1 cellular context compared by ENCODE assay signal in the genomic region with DNA sequence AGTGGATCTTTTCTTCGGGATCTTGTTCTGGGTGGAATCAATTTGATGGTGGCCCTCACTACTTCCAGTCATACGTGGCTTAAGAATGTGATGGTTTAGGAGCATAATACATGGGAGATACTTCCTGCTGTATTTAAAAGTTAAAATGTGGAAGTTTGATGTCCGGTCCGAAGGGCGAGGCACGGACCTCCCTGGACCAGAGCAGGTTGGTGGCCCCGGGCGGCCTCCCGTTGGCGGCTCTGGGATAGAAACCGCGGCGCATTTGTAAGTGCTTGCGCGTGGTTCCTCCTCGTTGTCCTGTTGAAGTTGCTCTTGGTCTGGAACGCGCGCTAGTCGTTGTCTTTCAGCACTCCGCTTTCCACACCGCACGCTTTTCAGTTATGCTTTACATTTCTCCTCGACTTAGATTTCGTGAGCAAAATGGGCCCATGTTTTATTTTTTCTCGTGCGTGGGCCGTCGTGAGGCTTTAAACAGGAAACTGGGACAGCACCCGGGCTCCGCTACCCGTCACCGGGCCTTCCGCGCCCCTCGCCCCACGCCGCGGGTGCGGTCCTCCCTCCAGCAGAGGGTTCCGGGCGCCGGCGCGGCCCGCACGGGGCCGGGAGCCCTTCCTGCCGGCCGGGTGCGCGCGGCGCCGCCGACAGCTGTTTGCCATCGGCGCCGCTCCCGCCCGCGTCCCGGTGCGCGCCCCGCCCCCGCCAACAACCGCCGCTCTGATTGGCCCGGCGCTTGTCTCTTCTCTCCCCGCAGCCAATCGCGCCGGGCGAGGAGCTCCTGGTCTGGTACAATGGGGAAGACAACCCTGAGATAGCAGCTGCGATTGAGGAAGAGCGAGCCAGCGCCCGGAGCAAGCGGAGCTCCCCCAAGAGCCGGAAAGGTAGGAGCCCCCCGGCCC.
TF ChIP-seq lines count a peak whose summit lies in the region.

No MANE protein-coding gene starts in this region.

TF ChIP-seq in K562, 482 proteins besides CTCF, POLR2A, EP300 and RAD21 (continued from another document and continues in another):
- TF ChIP-seq, protein P1, sequence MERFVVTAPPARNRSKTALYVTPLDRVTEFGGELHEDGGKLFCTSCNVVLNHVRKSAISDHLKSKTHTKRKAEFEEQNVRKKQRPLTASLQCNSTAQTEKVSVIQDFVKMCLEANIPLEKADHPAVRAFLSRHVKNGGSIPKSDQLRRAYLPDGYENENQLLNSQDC (CRISPR knock-in tag; IDR thresholded peaks at IDR 0.05), result no peak
- TF ChIP-seq ZNF311 (CRISPR knock-in tag; IDR thresholded peaks at IDR 0.05), result no peak
- TF ChIP-seq ARID2 (IDR thresholded peaks at IDR 0.05), result no peak
- TF ChIP-seq ZKSCAN8 (CRISPR knock-in tag; IDR thresholded peaks at IDR 0.05), result no peak
- TF ChIP-seq SAFB (IDR thresholded peaks at IDR 0.05; ENCODE audit: borderline replicate concordance, low read depth, low read length), result peak; percentile 49; the same call in 1 of the 2 replicates
- TF ChIP-seq U2AF1 (optimal IDR thresholded peaks at IDR 0.05; ENCODE audit: low read depth, low read length), result no peak
- no peak for TF ChIP-seq ZNF134 (CRISPR knock-in tag; conservative IDR thresholded peaks at IDR 0.05)
- TF ChIP-seq ESRRB (CRISPR knock-in tag; IDR thresholded peaks at IDR 0.05; ENCODE audit: borderline replicate concordance), result no peak
- TF ChIP-seq HNRNPH1 (optimal IDR thresholded peaks at IDR 0.05; ENCODE audit: low read depth, low read length), result no peak
- no peak for TF ChIP-seq HIVEP1 (CRISPR knock-in tag; IDR thresholded peaks at IDR 0.05)
- TF ChIP-seq DPF2 (IDR thresholded peaks at IDR 0.05), result no peak
- no peak for TF ChIP-seq NCOR1 (IDR thresholded peaks at IDR 0.05)
- TF ChIP-seq, protein P2, sequence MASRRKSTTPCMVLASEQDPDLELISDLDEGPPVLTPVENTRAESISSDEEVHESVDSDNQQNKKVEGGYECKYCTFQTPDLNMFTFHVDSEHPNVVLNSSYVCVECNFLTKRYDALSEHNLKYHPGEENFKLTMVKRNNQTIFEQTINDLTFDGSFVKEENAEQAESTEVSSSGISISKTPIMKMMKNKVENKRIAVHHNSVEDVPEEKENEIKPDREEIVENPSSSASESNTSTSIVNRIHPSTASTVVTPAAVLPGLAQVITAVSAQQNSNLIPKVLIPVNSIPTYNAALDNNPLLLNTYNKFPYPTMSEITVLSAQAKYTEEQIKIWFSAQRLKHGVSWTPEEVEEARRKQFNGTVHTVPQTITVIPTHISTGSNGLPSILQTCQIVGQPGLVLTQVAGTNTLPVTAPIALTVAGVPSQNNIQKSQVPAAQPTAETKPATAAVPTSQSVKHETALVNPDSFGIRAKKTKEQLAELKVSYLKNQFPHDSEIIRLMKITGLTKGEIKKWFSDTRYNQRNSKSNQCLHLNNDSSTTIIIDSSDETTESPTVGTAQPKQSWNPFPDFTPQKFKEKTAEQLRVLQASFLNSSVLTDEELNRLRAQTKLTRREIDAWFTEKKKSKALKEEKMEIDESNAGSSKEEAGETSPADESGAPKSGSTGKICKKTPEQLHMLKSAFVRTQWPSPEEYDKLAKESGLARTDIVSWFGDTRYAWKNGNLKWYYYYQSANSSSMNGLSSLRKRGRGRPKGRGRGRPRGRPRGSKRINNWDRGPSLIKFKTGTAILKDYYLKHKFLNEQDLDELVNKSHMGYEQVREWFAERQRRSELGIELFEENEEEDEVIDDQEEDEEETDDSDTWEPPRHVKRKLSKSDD (conservative IDR thresholded peaks at IDR 0.05; ENCODE audit: low read length), result no peak
- no peak for TF ChIP-seq NR2C2 (CRISPR knock-in tag; IDR thresholded peaks at IDR 0.05)
- peak; percentile 82 for TF ChIP-seq NR2C2 (tag; IDR thresholded peaks at IDR 0.05)
- TF ChIP-seq PCBP2 (IDR thresholded peaks at IDR 0.05; ENCODE audit: low read depth, low read length, poor library complexity, severe bottlenecking), result no peak
- TF ChIP-seq, protein P3, sequence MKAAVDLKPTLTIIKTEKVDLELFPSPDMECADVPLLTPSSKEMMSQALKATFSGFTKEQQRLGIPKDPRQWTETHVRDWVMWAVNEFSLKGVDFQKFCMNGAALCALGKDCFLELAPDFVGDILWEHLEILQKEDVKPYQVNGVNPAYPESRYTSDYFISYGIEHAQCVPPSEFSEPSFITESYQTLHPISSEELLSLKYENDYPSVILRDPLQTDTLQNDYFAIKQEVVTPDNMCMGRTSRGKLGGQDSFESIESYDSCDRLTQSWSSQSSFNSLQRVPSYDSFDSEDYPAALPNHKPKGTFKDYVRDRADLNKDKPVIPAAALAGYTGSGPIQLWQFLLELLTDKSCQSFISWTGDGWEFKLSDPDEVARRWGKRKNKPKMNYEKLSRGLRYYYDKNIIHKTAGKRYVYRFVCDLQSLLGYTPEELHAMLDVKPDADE (conservative IDR thresholded peaks at IDR 0.05; ENCODE audit: control insufficient read depth, low read depth, low read length), result peak; percentile 87
- TF ChIP-seq ZBTB1 (CRISPR knock-in tag; IDR thresholded peaks at IDR 0.05; ENCODE audit: borderline replicate concordance, low read depth), result no peak
- peak; percentile 69 for TF ChIP-seq SPI1 (IDR thresholded peaks at IDR 0.05; ENCODE audit: borderline replicate concordance, low read depth, low read length)
- TF ChIP-seq ZNF224 (CRISPR knock-in tag; IDR thresholded peaks at IDR 0.05), result no peak
- no peak for TF ChIP-seq PCBP1 (IDR thresholded peaks at IDR 0.05; ENCODE audit: low read depth, low read length, poor library complexity, severe bottlenecking)
- TF ChIP-seq PURB (CRISPR knock-in tag; IDR thresholded peaks at IDR 0.05; ENCODE audit: low read depth), result no peak
- no peak; the same call in 1 of the 2 replicates for TF ChIP-seq ZNF175 (CRISPR knock-in tag; IDR thresholded peaks at IDR 0.05; ENCODE audit: low read depth)
- no peak for TF ChIP-seq HEY1 (CRISPR knock-in tag; IDR thresholded peaks at IDR 0.05; ENCODE audit: borderline replicate concordance)
- TF ChIP-seq RFX1 (IDR thresholded peaks at IDR 0.05), result no peak
- no peak for TF ChIP-seq MAFG (tag; conservative IDR thresholded peaks at IDR 0.05)
- TF ChIP-seq ZNF592 (IDR thresholded peaks at IDR 0.05), result peak; percentile 61; the same call in 1 of the 2 replicates
- no peak for TF ChIP-seq CREBBP (IDR thresholded peaks at IDR 0.05; ENCODE audit: low read depth, low read length)
- TF ChIP-seq ARNT (IDR thresholded peaks at IDR 0.05), result no peak
- no peak for TF ChIP-seq ZC3H11A (IDR thresholded peaks at IDR 0.05; ENCODE audit: low read depth, low read length)
- TF ChIP-seq TAF1 (IDR thresholded peaks at IDR 0.05; ENCODE audit: control insufficient read depth, extremely low read depth, insufficient read depth, low read length, severe bottlenecking), result peak; percentile 78
- TF ChIP-seq KDM5B (IDR thresholded peaks at IDR 0.05; ENCODE audit: insufficient replicate concordance, low read depth, low read length), result peak; percentile 89
- TF ChIP-seq FOXP1 (CRISPR knock-in tag; IDR thresholded peaks at IDR 0.05), result no peak
- TF ChIP-seq ELF4 (CRISPR knock-in tag; IDR thresholded peaks at IDR 0.05), result no peak
- TF ChIP-seq ZNF146 (CRISPR knock-in tag; IDR thresholded peaks at IDR 0.05; ENCODE audit: unreplicated experiment), result no peak
- no peak for TF ChIP-seq CREM (IDR thresholded peaks at IDR 0.05; ENCODE audit: low read depth)
- TF ChIP-seq HMGN3 (IDR thresholded peaks at IDR 0.05; ENCODE audit: borderline replicate concordance, extremely low read depth, insufficient read length, low read depth, low read length), result peak; percentile 81
- TF ChIP-seq CEBPB (tag; IDR thresholded peaks at IDR 0.05), result no peak
- TF ChIP-seq MED1 (CRISPR knock-in tag; IDR thresholded peaks at IDR 0.05; ENCODE audit: borderline replicate concordance), result no peak
- TF ChIP-seq HBP1 (CRISPR knock-in tag; IDR thresholded peaks at IDR 0.05), result no peak
- TF ChIP-seq ADNP (tag; IDR thresholded peaks at IDR 0.05), result no peak
- no peak for TF ChIP-seq BACH1 (tag; IDR thresholded peaks at IDR 0.05)
- TF ChIP-seq FOXA3 (CRISPR knock-in tag; conservative IDR thresholded peaks at IDR 0.05 in 1 of 2, IDR thresholded peaks at IDR 0.05 in 1 of 2), result no peak
- TF ChIP-seq, protein P4, sequence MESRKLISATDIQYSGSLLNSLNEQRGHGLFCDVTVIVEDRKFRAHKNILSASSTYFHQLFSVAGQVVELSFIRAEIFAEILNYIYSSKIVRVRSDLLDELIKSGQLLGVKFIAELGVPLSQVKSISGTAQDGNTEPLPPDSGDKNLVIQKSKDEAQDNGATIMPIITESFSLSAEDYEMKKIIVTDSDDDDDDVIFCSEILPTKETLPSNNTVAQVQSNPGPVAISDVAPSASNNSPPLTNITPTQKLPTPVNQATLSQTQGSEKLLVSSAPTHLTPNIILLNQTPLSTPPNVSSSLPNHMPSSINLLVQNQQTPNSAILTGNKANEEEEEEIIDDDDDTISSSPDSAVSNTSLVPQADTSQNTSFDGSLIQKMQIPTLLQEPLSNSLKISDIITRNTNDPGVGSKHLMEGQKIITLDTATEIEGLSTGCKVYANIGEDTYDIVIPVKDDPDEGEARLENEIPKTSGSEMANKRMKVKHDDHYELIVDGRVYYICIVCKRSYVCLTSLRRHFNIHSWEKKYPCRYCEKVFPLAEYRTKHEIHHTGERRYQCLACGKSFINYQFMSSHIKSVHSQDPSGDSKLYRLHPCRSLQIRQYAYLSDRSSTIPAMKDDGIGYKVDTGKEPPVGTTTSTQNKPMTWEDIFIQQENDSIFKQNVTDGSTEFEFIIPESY (CRISPR knock-in tag; IDR thresholded peaks at IDR 0.05), result no peak
- TF ChIP-seq, protein P5, sequence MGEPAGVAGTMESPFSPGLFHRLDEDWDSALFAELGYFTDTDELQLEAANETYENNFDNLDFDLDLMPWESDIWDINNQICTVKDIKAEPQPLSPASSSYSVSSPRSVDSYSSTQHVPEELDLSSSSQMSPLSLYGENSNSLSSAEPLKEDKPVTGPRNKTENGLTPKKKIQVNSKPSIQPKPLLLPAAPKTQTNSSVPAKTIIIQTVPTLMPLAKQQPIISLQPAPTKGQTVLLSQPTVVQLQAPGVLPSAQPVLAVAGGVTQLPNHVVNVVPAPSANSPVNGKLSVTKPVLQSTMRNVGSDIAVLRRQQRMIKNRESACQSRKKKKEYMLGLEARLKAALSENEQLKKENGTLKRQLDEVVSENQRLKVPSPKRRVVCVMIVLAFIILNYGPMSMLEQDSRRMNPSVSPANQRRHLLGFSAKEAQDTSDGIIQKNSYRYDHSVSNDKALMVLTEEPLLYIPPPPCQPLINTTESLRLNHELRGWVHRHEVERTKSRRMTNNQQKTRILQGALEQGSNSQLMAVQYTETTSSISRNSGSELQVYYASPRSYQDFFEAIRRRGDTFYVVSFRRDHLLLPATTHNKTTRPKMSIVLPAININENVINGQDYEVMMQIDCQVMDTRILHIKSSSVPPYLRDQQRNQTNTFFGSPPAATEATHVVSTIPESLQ (CRISPR knock-in tag; IDR thresholded peaks at IDR 0.05), result 0 out of 2 replicates have a peak, but pooled peaks have one; percentile 59
- TF ChIP-seq CBX2 (IDR thresholded peaks at IDR 0.05; ENCODE audit: insufficient read depth, low read length, poor library complexity, severe bottlenecking), result no peak
- TF ChIP-seq ZNF277 (CRISPR knock-in tag; IDR thresholded peaks at IDR 0.05; ENCODE audit: borderline replicate concordance), result no peak
- no peak for TF ChIP-seq SMARCA4 (IDR thresholded peaks at IDR 0.05)
- TF ChIP-seq GATA2 (CRISPR knock-in tag; IDR thresholded peaks at IDR 0.05), result no peak
- no peak for TF ChIP-seq TCF15 (CRISPR knock-in tag; IDR thresholded peaks at IDR 0.05)
- no peak for TF ChIP-seq GABPB2 (CRISPR knock-in tag; conservative IDR thresholded peaks at IDR 0.05)
- TF ChIP-seq HDAC1 (IDR thresholded peaks at IDR 0.05), result no peak
